In the genomic region with DNA sequence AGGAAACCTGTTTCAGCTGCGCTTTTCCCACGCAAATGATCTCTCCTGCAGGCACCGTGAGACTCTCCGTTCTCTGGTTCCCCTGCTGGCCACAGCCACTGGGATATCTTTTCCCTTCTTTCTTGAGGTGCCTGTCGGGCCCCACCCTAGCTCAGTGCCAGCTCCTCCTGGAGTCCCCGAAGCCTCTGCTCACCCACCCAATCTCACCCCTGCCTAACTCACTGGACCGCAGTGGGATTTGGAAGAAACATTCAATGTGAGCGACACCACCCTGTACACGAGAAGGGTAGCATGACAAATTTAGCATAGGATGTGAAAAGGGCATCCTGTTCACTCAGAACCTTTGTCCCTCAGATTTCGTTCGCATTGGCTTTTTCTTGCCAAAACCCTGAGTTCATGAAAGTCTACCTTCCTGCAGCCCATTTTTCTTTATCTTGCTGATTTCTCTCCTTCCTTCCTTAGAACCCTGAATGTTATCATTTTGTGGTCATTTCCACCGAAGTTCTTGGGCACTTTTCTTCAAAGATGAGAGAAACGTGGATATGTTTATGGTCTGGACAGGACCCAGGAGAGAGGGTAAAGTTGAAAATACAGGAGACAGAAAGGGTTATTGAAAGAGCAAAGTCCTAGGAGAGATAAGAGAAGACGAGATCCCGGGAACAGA, we compare ENCODE assay signal across 3 cellular contexts.
TF ChIP-seq lines count a peak whose summit lies in the region.

No MANE protein-coding gene starts in this region.

TF ChIP-seq in liver, 16 proteins besides CTCF, POLR2A, EP300 and RAD21:
- TF ChIP-seq NR2F2 (IDR thresholded peaks at IDR 0.05) (peak; percentile 74), YY1 (IDR thresholded peaks at IDR 0.05) (no peak)

TF ChIP-seq in HepG2, 621 proteins besides CTCF, POLR2A, EP300 and RAD21:
- TF ChIP-seq ZSCAN29 (CRISPR knock-in tag; conservative IDR thresholded peaks at IDR 0.05) (no peak), PHB2 (IDR thresholded peaks at IDR 0.05; ENCODE audit: partially characterized antibody) (no peak), EED (CRISPR knock-in tag; IDR thresholded peaks at IDR 0.05) (no peak), ZNF550 (CRISPR knock-in tag; IDR thresholded peaks at IDR 0.05; ENCODE audit: borderline replicate concordance) (no peak), NCOA5 (CRISPR knock-in tag; IDR thresholded peaks at IDR 0.05) (no peak), CREB1 (IDR thresholded peaks at IDR 0.05) (no peak), CREB1 (CRISPR knock-in tag; IDR thresholded peaks at IDR 0.05) (no peak), ZNF564 (CRISPR knock-in tag; IDR thresholded peaks at IDR 0.05) (no peak), TGIF2 (CRISPR knock-in tag; IDR thresholded peaks at IDR 0.05) (no peak)
- TF ChIP-seq, protein P1, sequence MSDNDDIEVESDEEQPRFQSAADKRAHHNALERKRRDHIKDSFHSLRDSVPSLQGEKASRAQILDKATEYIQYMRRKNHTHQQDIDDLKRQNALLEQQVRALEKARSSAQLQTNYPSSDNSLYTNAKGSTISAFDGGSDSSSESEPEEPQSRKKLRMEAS (IDR thresholded peaks at IDR 0.05) = no peak

TF ChIP-seq in endothelial cell of umbilical vein, 7 proteins besides CTCF, POLR2A, EP300 and RAD21:
- TF ChIP-seq, protein P1 (IDR thresholded peaks at IDR 0.05; ENCODE audit: insufficient read depth, insufficient read length) = no peak
- peak; percentile 56 for TF ChIP-seq GATA2 (IDR thresholded peaks at IDR 0.05; ENCODE audit: insufficient read depth, insufficient read length, low read depth, low read length)
TF ChIP-seq in endothelial cell of umbilical vein: peak in this region for 1.
